Comparison of ENCODE assay signal across 16 cellular contexts in the genomic region with DNA sequence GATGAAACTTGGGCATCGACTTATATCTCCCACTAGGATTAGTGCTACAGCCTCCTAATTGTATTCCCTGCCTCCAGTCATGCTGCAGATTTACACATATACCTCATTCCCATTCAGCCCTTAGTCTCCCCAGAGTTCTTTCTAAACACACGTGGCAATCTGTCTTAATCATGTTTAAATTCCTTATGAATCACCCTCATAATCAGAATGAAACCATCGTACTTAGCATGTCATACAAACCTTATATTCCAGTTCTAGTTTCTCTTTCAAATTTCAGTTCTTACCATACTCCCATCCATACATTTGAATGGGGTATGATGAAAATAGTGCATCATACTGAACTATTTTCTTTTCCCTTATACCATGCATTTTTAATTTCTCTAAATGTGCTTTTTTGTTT. TPM values are rescaled to one million over a fixed set of nuclear protein-coding genes. Genes with fewer than 3 reads are reported as not detected.
DNase-seq lines count a peak whose midpoint lies in the region; ATAC-seq and TF ChIP-seq lines count a peak whose summit lies in the region.
"Had no signal": no experiment of that assay in that cellular context is flagged by ENCODE, and none has a peak within 500 bp of the region (broad histone marks: within the 10 kb centered on the region; RNA-seq: fewer than 3 reads in every experiment).

No MANE protein-coding gene starts in this region.

- no peaks in the 10 kb centered on the region for H3F3A ChIP-seq in smooth muscle cell (ENCODE audit: low read depth)

- no peaks in the 10 kb centered on the region for H3K9me3 ChIP-seq in smooth muscle cell (replicated peaks; ENCODE audit: low read depth)

- ATAC-seq in GM18519 (IDR thresholded peaks at IDR 0.05; ENCODE audit: low FRiP score, unreplicated experiment) (peak; percentile 83), GM21526 (IDR thresholded peaks at IDR 0.05; ENCODE audit: low FRiP score, unreplicated experiment) (peak; percentile 62), HG03432 (IDR thresholded peaks at IDR 0.05; ENCODE audit: unreplicated experiment) (peak; percentile 92)

- H3K4me1 ChIP-seq in smooth muscle cell (ENCODE audit: low read depth), result no peaks in the 10 kb centered on the region

- H3K27ac ChIP-seq in smooth muscle cell (ENCODE audit: low read depth) (no peak overlapping the region), substantia nigra (ENCODE audit: low read depth, low read length, poor library complexity, severe bottlenecking) (no peak overlapping the region)

- DNase-seq in fibroblast of peridontal ligament (ENCODE audit: extremely low read depth) (peak; percentile 31), smooth muscle cell (lab: John Stamatoyannopoulos, UW; ENCODE audit: unreplicated experiment) (no peak), substantia nigra (lab: John Stamatoyannopoulos, UW) (no peak)
- DNase-seq in central memory CD4-positive, alpha-beta T cell, result no peak
- no peak for DNase-seq in stimulated activated CD4-positive, alpha-beta T cell treated with anti-CD3 and anti-CD28 coated beads, Interleukin-4, amount 100 ng/mL, for 1 hour
- DNase-seq: activated CD8-positive, alpha-beta memory T cell treated with anti-CD3 and anti-CD28 coated beads, Interleukin-2, amount 50 U/mL, for 4 hours; COR-L47; NCI-H187 treated with DMSO at 0.1 percent for 48 hours; small intestine; stimulated activated CD8-positive, alpha-beta memory T cell treated with anti-CD3 and anti-CD28 coated beads, Interleukin-4, amount 100 ng/mL, for 48 hours had no signal

- no peaks in the 10 kb centered on the region for H3K27me3 ChIP-seq in smooth muscle cell (ENCODE audit: low read depth)

- H3K9ac ChIP-seq in smooth muscle cell (ENCODE audit: low read depth), result no peak overlapping the region

- H3K4me2 ChIP-seq in smooth muscle cell, result no peak overlapping the region

- H3K4me3 ChIP-seq in smooth muscle cell, result no peak overlapping the region

- no peak for TF ChIP-seq CTCF in smooth muscle cell (IDR thresholded peaks at IDR 0.05; ENCODE audit: borderline replicate concordance, insufficient read depth, poor library complexity, severe bottlenecking)

- H3K79me2 ChIP-seq in smooth muscle cell (ENCODE audit: low read depth), result no peaks in the 10 kb centered on the region

- no peaks in the 10 kb centered on the region for H4K20me1 ChIP-seq in smooth muscle cell (ENCODE audit: low read depth)

- H3K36me3 ChIP-seq in smooth muscle cell (ENCODE audit: low read depth), result no peaks in the 10 kb centered on the region

- WGBS in smooth muscle cell (ENCODE audit: low lambda C conversion rate), result 41% methylated on average over 3 of the region's 3 CpGs

- H2AFZ ChIP-seq in smooth muscle cell (ENCODE audit: low read depth), result no peak overlapping the region

RNA-seq across cellular contexts. Expression of a gene that starts 6.0 kb away (rescaled TPM):
- not detected in 2 replicates for total RNA-seq in smooth muscle cell
- polyA plus RNA-seq in smooth muscle cell, result 0.06 TPM in 1 of 2 replicates, not detected in the other
- total RNA-seq: epithelial cell of proximal tubule had no signal
- polyA plus RNA-seq: IgD-negative memory B cell, keratinocyte, small intestine had no signal

RNA-seq across cellular contexts. Expression of a gene that starts 11.4 kb away (rescaled TPM):
- not detected in 2 replicates for total RNA-seq in smooth muscle cell
- 0.17 TPM in 1 of 2 replicates, not detected in the other for polyA plus RNA-seq in smooth muscle cell
- total RNA-seq: epithelial cell of proximal tubule had no signal
- polyA plus RNA-seq: IgD-negative memory B cell, keratinocyte, small intestine had no signal

RNA-seq across cellular contexts. Expression of a gene that starts 19.6 kb away (rescaled TPM):
- total RNA-seq in smooth muscle cell, result not detected in 2 replicates
- polyA plus RNA-seq in smooth muscle cell, result not detected in 2 replicates
- total RNA-seq: epithelial cell of proximal tubule had no signal
- polyA plus RNA-seq: IgD-negative memory B cell, keratinocyte, small intestine had no signal

RNA-seq across cellular contexts. Expression of a gene that starts 35.4 kb away (rescaled TPM):
- 0.13 TPM in 1 of 2 replicates, not detected in the other for total RNA-seq in smooth muscle cell
- polyA plus RNA-seq in smooth muscle cell, result not detected in 2 replicates
- polyA plus RNA-seq: IgD-negative memory B cell, small intestine had no signal

RNA-seq across cellular contexts. Expression of a gene that starts 57.4 kb away (rescaled TPM):
- 0.18 and 0.40 TPM in 2 replicates for total RNA-seq in smooth muscle cell
- polyA plus RNA-seq in smooth muscle cell, result not detected in 2 replicates
- total RNA-seq: epithelial cell of proximal tubule had no signal
- polyA plus RNA-seq: IgD-negative memory B cell, small intestine had no signal
